ENCODE assay signal across 1 cellular context in the genomic region with DNA sequence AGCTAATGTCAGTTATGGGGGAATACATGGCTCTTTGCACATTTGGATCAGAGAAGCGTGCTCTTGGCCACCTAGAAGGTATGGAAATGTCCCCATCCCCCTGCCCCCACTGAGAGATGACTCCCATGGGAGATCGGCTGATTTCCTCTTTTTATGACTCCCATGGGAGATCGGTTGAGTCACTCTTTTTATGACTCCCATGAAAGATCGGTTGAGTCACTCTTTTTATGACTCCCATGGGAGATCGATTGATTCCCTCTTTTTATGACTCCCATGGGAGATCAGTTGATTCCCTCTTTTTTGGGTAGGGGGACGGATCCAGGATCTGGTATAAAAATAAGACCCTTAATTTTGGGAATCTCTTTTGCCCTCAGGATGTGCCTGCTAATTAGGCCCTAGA.
TF ChIP-seq lines count a peak whose summit lies in the region.

No MANE protein-coding gene starts in this region.

TF ChIP-seq in HEK293, 187 proteins besides CTCF, POLR2A, EP300 and RAD21 (continued from another document and continues in another):
- TF ChIP-seq, protein P1, sequence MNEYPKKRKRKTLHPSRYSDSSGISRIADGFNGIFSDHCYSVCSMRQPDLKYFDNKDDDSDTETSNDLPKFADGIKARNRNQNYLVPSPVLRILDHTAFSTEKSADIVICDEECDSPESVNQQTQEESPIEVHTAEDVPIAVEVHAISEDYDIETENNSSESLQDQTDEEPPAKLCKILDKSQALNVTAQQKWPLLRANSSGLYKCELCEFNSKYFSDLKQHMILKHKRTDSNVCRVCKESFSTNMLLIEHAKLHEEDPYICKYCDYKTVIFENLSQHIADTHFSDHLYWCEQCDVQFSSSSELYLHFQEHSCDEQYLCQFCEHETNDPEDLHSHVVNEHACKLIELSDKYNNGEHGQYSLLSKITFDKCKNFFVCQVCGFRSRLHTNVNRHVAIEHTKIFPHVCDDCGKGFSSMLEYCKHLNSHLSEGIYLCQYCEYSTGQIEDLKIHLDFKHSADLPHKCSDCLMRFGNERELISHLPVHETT (tag by site-specific recombination; IDR thresholded peaks at IDR 0.05), result peak; percentile 99
- TF ChIP-seq ZNF398 (tag by site-specific recombination; IDR thresholded peaks at IDR 0.05) (no peak), ZNF19 (tag by site-specific recombination; IDR thresholded peaks at IDR 0.05; ENCODE audit: low read depth) (no peak), ZNF76 (tag by site-specific recombination; IDR thresholded peaks at IDR 0.05; ENCODE audit: borderline replicate concordance, low read depth) (no peak), OSR2 (tag by site-specific recombination; IDR thresholded peaks at IDR 0.05) (peak; percentile 41; the same call in 1 of the 2 replicates), GLI2 (tag by site-specific recombination; IDR thresholded peaks at IDR 0.05; ENCODE audit: borderline replicate concordance, low read depth) (peak; percentile 42; the same call in 1 of the 2 replicates), SALL2 (tag by site-specific recombination; IDR thresholded peaks at IDR 0.05; ENCODE audit: borderline replicate concordance) (no peak), INSM2 (tag by site-specific recombination; IDR thresholded peaks at IDR 0.05) (peak; percentile 92), ZNF138 (tag by site-specific recombination; IDR thresholded peaks at IDR 0.05; ENCODE audit: borderline replicate concordance) (no peak), ZNF324 (tag by site-specific recombination; IDR thresholded peaks at IDR 0.05) (peak; percentile 72), ZSCAN23 (tag by site-specific recombination; IDR thresholded peaks at IDR 0.05) (peak; percentile 92), TCF7L2 (IDR thresholded peaks at IDR 0.05; ENCODE audit: borderline replicate concordance, low read depth, low read length) (no peak), KLF10 (tag by site-specific recombination; IDR thresholded peaks at IDR 0.05) (peak; percentile 53; the same call in 1 of the 2 replicates), MZF1 (tag by site-specific recombination; IDR thresholded peaks at IDR 0.05; ENCODE audit: borderline replicate concordance) (peak; percentile 96), ZNF837 (tag by site-specific recombination; IDR thresholded peaks at IDR 0.05) (no peak), ZNF132 (tag by site-specific recombination; IDR thresholded peaks at IDR 0.05; ENCODE audit: borderline replicate concordance) (no peak), KLF7 (tag by site-specific recombination; IDR thresholded peaks at IDR 0.05; ENCODE audit: borderline replicate concordance) (no peak), ZNF280D (tag by site-specific recombination; IDR thresholded peaks at IDR 0.05) (no peak), ZSCAN5A (tag by site-specific recombination; IDR thresholded peaks at IDR 0.05) (peak; percentile 62; the same call in 1 of the 2 replicates), GFI1B (tag by site-specific recombination; IDR thresholded peaks at IDR 0.05) (peak; percentile 78), IKZF3 (tag by site-specific recombination; IDR thresholded peaks at IDR 0.05) (peak; percentile 91), ZBTB17 (tag by site-specific recombination; IDR thresholded peaks at IDR 0.05) (peak; percentile 50), KLF16 (tag by site-specific recombination; IDR thresholded peaks at IDR 0.05) (0 out of 2 replicates have a peak, but pooled peaks have one; percentile 32), ZNF140 (tag by site-specific recombination; IDR thresholded peaks at IDR 0.05) (no peak), ZNF585B (tag by site-specific recombination; IDR thresholded peaks at IDR 0.05) (no peak), ZBTB7A (tag by site-specific recombination; IDR thresholded peaks at IDR 0.05; ENCODE audit: low read depth) (0 out of 2 replicates have a peak, but pooled peaks have one; percentile 23), ZNF148 (tag by site-specific recombination; IDR thresholded peaks at IDR 0.05; ENCODE audit: borderline replicate concordance) (no peak), PRDM4 (tag by site-specific recombination; IDR thresholded peaks at IDR 0.05) (peak; percentile 56; the same call in 1 of the 2 replicates), ZNF433 (tag by site-specific recombination; IDR thresholded peaks at IDR 0.05; ENCODE audit: low read depth) (no peak), ZNF146 (tag by site-specific recombination; IDR thresholded peaks at IDR 0.05) (peak; percentile 40; the same call in 1 of the 2 replicates), ZNF112 (tag by site-specific recombination; IDR thresholded peaks at IDR 0.05) (no peak), PRDM6 (tag by site-specific recombination; IDR thresholded peaks at IDR 0.05) (no peak), ZNF629 (tag by site-specific recombination; IDR thresholded peaks at IDR 0.05) (peak; percentile 91), ZNF175 (tag by site-specific recombination; IDR thresholded peaks at IDR 0.05) (no peak), ZNF423 (tag by site-specific recombination; IDR thresholded peaks at IDR 0.05) (peak; percentile 68), ZNF558 (tag by site-specific recombination; IDR thresholded peaks at IDR 0.05) (no peak; the same call in 1 of the 2 replicates)
- TF ChIP-seq, protein P2, sequence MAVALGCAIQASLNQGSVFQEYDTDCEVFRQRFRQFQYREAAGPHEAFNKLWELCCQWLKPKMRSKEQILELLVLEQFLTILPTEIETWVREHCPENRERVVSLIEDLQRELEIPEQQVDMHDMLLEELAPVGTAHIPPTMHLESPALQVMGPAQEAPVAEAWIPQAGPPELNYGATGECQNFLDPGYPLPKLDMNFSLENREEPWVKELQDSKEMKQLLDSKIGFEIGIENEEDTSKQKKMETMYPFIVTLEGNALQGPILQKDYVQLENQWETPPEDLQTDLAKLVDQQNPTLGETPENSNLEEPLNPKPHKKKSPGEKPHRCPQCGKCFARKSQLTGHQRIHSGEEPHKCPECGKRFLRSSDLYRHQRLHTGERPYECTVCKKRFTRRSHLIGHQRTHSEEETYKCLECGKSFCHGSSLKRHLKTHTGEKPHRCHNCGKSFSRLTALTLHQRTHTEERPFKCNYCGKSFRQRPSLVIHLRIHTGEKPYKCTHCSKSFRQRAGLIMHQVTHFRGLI (tag by site-specific recombination; IDR thresholded peaks at IDR 0.05), result peak; percentile 28; the same call in 1 of the 2 replicates
